In genomic region chr10:61719906-61720305, GRCh38 we compare ENCODE assay signal across 29 cellular contexts. TPM values are rescaled to one million over a fixed set of nuclear protein-coding genes. Genes with fewer than 3 reads are reported as not detected.
"Had no signal": no experiment of that assay in that cellular context is flagged by ENCODE, and none has a peak within 500 bp of the region (broad histone marks: within the 10 kb centered on the region; RNA-seq: fewer than 3 reads in every experiment).

No MANE protein-coding gene starts in this region.

- FAIRE-seq: small intestine, urothelium cell line had no signal

- H3K9me3 ChIP-seq: ovary, psoas muscle, right lobe of liver, stomach, thoracic aorta, thyroid gland, tibial nerve, upper lobe of left lung, vagina had no signal

- ATAC-seq: natural killer cell; psoas muscle; right cardiac atrium; right lobe of liver; stimulated activated effector memory CD8-positive, alpha-beta T cell treated with anti-CD3 and anti-CD28 coated beads, Interleukin-12 subunit alpha, Interleukin-12 subunit beta, amount 100 ng/mL, for 72 hours; stimulated activated naive B cell treated with anti-CD40 and anti-IgM and Interleukin-4, amounts not matched to agents 10 μg/mL and 1 μg/mL and 100 μg/mL, for 72 hours had no signal

- H3K4me3 ChIP-seq: neural progenitor cell, ovary, psoas muscle, right lobe of liver, sigmoid colon, stomach, thoracic aorta, thyroid gland, tibial nerve, upper lobe of left lung, vagina had no signal

- H3K9ac ChIP-seq: neural progenitor cell, parathyroid adenoma had no signal

- H3K27me3 Mint-ChIP-seq: progenitor cell of endocrine pancreas had no signal

- H3K36me3 Mint-ChIP-seq: natural killer cell; neural progenitor cell; stimulated activated effector memory CD8-positive, alpha-beta T cell treated with anti-CD3 and anti-CD28 coated beads, Interleukin-12 subunit alpha, Interleukin-12 subunit beta, amount 100 ng/mL, for 72 hours; stimulated activated naive B cell treated with anti-CD40 and anti-IgM and Interleukin-4, amounts not matched to agents 10 μg/mL and 1 μg/mL and 100 μg/mL, for 72 hours had no signal

- H3K27me3 ChIP-seq: neural progenitor cell, ovary, right lobe of liver, sigmoid colon, stomach, thyroid gland, tibial nerve, upper lobe of left lung, vagina had no signal

- H3K9me3 Mint-ChIP-seq: natural killer cell; neural progenitor cell; stimulated activated effector memory CD8-positive, alpha-beta T cell treated with anti-CD3 and anti-CD28 coated beads, Interleukin-12 subunit alpha, Interleukin-12 subunit beta, amount 100 ng/mL, for 72 hours; stimulated activated naive CD8-positive, alpha-beta T cell treated with anti-CD3 and anti-CD28 coated beads, Interleukin-15, Interleukin-2, amounts not matched to agents 100 ng/mL and 50 ng/mL, for 24 hours had no signal

- H3K27ac ChIP-seq: neural progenitor cell, ovary, parathyroid adenoma, psoas muscle, right lobe of liver, sigmoid colon, thoracic aorta, thyroid gland, tibial nerve, upper lobe of left lung, vagina had no signal

- H3K27ac Mint-ChIP-seq: natural killer cell; nephron; neural progenitor cell; progenitor cell of endocrine pancreas; stimulated activated effector memory CD8-positive, alpha-beta T cell treated with anti-CD3 and anti-CD28 coated beads, Interleukin-12 subunit alpha, Interleukin-12 subunit beta, amount 100 ng/mL, for 72 hours; stimulated activated naive B cell treated with anti-CD40 and anti-IgM and Interleukin-4, amounts not matched to agents 10 μg/mL and 1 μg/mL and 100 μg/mL, for 72 hours; stimulated activated naive CD8-positive, alpha-beta T cell treated with anti-CD3 and anti-CD28 coated beads, Interleukin-15, Interleukin-2, amounts not matched to agents 100 ng/mL and 50 ng/mL, for 24 hours had no signal

- DNase-seq: natural killer cell; occipital lobe; ovary; posterior cingulate gyrus; psoas muscle; right cardiac atrium; right lobe of liver; sigmoid colon; small intestine; stimulated activated CD4-positive, alpha-beta T cell treated with anti-CD3 and anti-CD28 coated beads, Interleukin-15, amount 100 ng/mL, for 24 hours; stimulated activated CD4-positive, alpha-beta T cell treated with anti-CD3 and anti-CD28 coated beads, Interleukin-2, amount 100 ng/mL, for 24 hours; stimulated activated CD4-positive, alpha-beta T cell treated with anti-CD3 and anti-CD28 coated beads, Interleukin-2, amount 100 ng/mL, for 48 hours; stimulated activated CD4-positive, alpha-beta T cell treated with anti-CD3 and anti-CD28 coated beads, Interleukin-4, amount 100 ng/mL, for 24 hours; stimulated activated naive B cell treated with anti-CD40 and anti-IgM and Interleukin-4, amounts not matched to agents 10 μg/mL and 1 μg/mL and 100 μg/mL, for 72 hours; stimulated activated naive CD4-positive, alpha-beta T cell treated with Interleukin-2 at 50 U/mL for 16 hours; stomach; thyroid gland; trophoblast cell; upper lobe of left lung had no signal

- H2AFZ ChIP-seq: neural progenitor cell, parathyroid adenoma had no signal

- H3K4me2 ChIP-seq: neural progenitor cell had no signal

- H3K4me1 Mint-ChIP-seq: natural killer cell; nephron; neural progenitor cell; stimulated activated effector memory CD8-positive, alpha-beta T cell treated with anti-CD3 and anti-CD28 coated beads, Interleukin-12 subunit alpha, Interleukin-12 subunit beta, amount 100 ng/mL, for 72 hours; stimulated activated naive B cell treated with anti-CD40 and anti-IgM and Interleukin-4, amounts not matched to agents 10 μg/mL and 1 μg/mL and 100 μg/mL, for 72 hours had no signal

- H3K36me3 ChIP-seq: neural progenitor cell, ovary, right lobe of liver, sigmoid colon, stomach, thoracic aorta, thyroid gland, tibial nerve, upper lobe of left lung, vagina had no signal

- H3K79me2 ChIP-seq: parathyroid adenoma had no signal

- H3K4me3 Mint-ChIP-seq: natural killer cell; nephron; neural progenitor cell; stimulated activated effector memory CD8-positive, alpha-beta T cell treated with anti-CD3 and anti-CD28 coated beads, Interleukin-12 subunit alpha, Interleukin-12 subunit beta, amount 100 ng/mL, for 72 hours; stimulated activated naive B cell treated with anti-CD40 and anti-IgM and Interleukin-4, amounts not matched to agents 10 μg/mL and 1 μg/mL and 100 μg/mL, for 72 hours; stimulated activated naive CD8-positive, alpha-beta T cell treated with anti-CD3 and anti-CD28 coated beads, Interleukin-15, Interleukin-2, amounts not matched to agents 100 ng/mL and 50 ng/mL, for 24 hours had no signal

- H3K4me1 ChIP-seq: neural progenitor cell, parathyroid adenoma, psoas muscle, right lobe of liver, sigmoid colon, stomach, thyroid gland, tibial nerve, upper lobe of left lung, vagina had no signal

RNA-seq across cellular contexts. Expression of gene CABCOCO1, which starts 57.2 kb away (rescaled TPM):
- total RNA-seq: natural killer cell, progenitor cell of endocrine pancreas, psoas muscle, right lobe of liver, tibial nerve, vagina had no signal
